ENCODE assay signal across 2 cellular contexts in the genomic region with DNA sequence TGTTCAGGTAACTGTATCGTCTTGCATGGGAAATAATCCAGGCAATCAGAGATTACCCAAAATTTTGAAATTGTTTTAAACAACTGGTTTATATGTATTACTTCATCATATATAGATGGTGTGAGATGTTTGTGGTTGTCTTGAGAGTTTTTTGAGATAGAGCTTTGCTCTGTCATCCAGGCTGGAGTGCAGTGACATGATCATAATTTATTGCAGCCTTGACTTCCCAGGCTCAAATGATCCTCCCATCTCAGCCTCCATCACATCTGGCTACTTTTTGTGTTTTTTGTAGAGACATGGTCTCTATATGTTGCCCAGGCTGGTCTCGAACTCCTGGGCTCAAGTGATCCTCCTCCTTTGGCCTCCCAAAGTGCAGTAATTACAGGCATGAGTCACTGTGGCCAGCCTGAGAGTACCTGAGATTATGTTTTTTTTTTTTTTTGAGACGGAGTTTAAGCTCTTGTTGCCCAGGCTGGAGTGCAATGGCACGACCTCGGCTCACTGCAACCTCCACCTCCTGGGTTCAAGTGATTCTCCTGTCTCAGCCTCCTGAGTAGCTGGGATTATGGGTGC.
TF ChIP-seq lines count a peak whose summit lies in the region.

No MANE protein-coding gene starts in this region.

TF ChIP-seq in HCT116, 20 proteins besides CTCF, POLR2A, EP300 and RAD21:
- TF ChIP-seq FOSL1 (IDR thresholded peaks at IDR 0.05; ENCODE audit: low read depth) (peak; percentile 37; the same call in 1 of the 2 replicates), CBX3 (IDR thresholded peaks at IDR 0.05; ENCODE audit: low read depth) (0 out of 2 replicates have a peak, but pooled peaks have one; percentile 19), JUND (IDR thresholded peaks at IDR 0.05) (no peak), SP1 (IDR thresholded peaks at IDR 0.05; ENCODE audit: low read depth) (no peak), YY1 (IDR thresholded peaks at IDR 0.05; ENCODE audit: extremely low read depth, insufficient replicate concordance, low read depth, low read length) (no peak)

TF ChIP-seq in WTC11, 78 proteins besides CTCF, POLR2A, EP300 and RAD21:
- TF ChIP-seq ZNF317 (CRISPR knock-in tag; IDR thresholded peaks at IDR 0.05; ENCODE audit: borderline replicate concordance, low read depth) (no peak), PRRX2 (CRISPR knock-in tag; IDR thresholded peaks at IDR 0.05) (no peak), GRHL2 (CRISPR knock-in tag; IDR thresholded peaks at IDR 0.05; ENCODE audit: insufficient replicate concordance, severe bottlenecking) (no peak), JUN (CRISPR knock-in tag; IDR thresholded peaks at IDR 0.05) (no peak), ZNF219 (CRISPR knock-in tag; IDR thresholded peaks at IDR 0.05; ENCODE audit: borderline replicate concordance) (no peak), CREB1 (CRISPR knock-in tag; IDR thresholded peaks at IDR 0.05) (no peak), ATF6 (CRISPR knock-in tag; IDR thresholded peaks at IDR 0.05) (no peak), FOXP1 (CRISPR knock-in tag; IDR thresholded peaks at IDR 0.05; ENCODE audit: borderline replicate concordance) (no peak), MLX (CRISPR knock-in tag; IDR thresholded peaks at IDR 0.05) (no peak), SMAD4 (CRISPR knock-in tag; IDR thresholded peaks at IDR 0.05) (no peak)
- TF ChIP-seq, protein P1, sequence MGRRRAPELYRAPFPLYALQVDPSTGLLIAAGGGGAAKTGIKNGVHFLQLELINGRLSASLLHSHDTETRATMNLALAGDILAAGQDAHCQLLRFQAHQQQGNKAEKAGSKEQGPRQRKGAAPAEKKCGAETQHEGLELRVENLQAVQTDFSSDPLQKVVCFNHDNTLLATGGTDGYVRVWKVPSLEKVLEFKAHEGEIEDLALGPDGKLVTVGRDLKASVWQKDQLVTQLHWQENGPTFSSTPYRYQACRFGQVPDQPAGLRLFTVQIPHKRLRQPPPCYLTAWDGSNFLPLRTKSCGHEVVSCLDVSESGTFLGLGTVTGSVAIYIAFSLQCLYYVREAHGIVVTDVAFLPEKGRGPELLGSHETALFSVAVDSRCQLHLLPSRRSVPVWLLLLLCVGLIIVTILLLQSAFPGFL (CRISPR knock-in tag; IDR thresholded peaks at IDR 0.05; ENCODE audit: borderline replicate concordance): no peak
- TF ChIP-seq, protein P2, sequence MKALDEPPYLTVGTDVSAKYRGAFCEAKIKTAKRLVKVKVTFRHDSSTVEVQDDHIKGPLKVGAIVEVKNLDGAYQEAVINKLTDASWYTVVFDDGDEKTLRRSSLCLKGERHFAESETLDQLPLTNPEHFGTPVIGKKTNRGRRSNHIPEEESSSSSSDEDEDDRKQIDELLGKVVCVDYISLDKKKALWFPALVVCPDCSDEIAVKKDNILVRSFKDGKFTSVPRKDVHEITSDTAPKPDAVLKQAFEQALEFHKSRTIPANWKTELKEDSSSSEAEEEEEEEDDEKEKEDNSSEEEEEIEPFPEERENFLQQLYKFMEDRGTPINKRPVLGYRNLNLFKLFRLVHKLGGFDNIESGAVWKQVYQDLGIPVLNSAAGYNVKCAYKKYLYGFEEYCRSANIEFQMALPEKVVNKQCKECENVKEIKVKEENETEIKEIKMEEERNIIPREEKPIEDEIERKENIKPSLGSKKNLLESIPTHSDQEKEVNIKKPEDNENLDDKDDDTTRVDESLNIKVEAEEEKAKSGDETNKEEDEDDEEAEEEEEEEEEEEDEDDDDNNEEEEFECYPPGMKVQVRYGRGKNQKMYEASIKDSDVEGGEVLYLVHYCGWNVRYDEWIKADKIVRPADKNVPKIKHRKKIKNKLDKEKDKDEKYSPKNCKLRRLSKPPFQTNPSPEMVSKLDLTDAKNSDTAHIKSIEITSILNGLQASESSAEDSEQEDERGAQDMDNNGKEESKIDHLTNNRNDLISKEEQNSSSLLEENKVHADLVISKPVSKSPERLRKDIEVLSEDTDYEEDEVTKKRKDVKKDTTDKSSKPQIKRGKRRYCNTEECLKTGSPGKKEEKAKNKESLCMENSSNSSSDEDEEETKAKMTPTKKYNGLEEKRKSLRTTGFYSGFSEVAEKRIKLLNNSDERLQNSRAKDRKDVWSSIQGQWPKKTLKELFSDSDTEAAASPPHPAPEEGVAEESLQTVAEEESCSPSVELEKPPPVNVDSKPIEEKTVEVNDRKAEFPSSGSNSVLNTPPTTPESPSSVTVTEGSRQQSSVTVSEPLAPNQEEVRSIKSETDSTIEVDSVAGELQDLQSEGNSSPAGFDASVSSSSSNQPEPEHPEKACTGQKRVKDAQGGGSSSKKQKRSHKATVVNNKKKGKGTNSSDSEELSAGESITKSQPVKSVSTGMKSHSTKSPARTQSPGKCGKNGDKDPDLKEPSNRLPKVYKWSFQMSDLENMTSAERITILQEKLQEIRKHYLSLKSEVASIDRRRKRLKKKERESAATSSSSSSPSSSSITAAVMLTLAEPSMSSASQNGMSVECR (CRISPR knock-in tag; IDR thresholded peaks at IDR 0.05; ENCODE audit: borderline replicate concordance): no peak
- TF ChIP-seq, protein P3, sequence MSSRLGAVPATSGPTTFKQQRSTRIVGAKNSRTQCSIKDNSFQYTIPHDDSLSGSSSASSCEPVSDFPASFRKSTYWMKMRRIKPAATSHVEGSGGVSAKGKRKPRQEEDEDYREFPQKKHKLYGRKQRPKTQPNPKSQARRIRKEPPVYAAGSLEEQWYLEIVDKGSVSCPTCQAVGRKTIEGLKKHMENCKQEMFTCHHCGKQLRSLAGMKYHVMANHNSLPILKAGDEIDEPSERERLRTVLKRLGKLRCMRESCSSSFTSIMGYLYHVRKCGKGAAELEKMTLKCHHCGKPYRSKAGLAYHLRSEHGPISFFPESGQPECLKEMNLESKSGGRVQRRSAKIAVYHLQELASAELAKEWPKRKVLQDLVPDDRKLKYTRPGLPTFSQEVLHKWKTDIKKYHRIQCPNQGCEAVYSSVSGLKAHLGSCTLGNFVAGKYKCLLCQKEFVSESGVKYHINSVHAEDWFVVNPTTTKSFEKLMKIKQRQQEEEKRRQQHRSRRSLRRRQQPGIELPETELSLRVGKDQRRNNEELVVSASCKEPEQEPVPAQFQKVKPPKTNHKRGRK (CRISPR knock-in tag; IDR thresholded peaks at IDR 0.05; ENCODE audit: borderline replicate concordance): no peak
TF ChIP-seq in WTC11: peak in this region for 0.
